Comparison of ENCODE assay signal across 8 cellular contexts in genomic region chr1:61078611-61079010, GRCh38. TPM values are rescaled to one million over a fixed set of nuclear protein-coding genes. Genes with fewer than 3 reads are reported as not detected.
DNase-seq lines count a peak whose midpoint lies in the region; ATAC-seq and TF ChIP-seq lines count a peak whose summit lies in the region.

No MANE protein-coding gene starts in this region.

- H3K27ac ChIP-seq in left ventricle myocardium inferior (replicated peaks), result peak overlapping the region; percentile 98

- no peaks in the 10 kb centered on the region for H3K27me3 Mint-ChIP-seq in central memory CD8-positive, alpha-beta T cell

- DNase-seq in left ventricle myocardium inferior (no peak), cardiac septum (ENCODE audit: low spot score) (no peak), mucosa of descending colon (no peak), NCI-H345 (lab: John Stamatoyannopoulos, UW) (no peak), NCI-H2171 treated with DMSO at 0.1 percent for 48 hours (lab: John Stamatoyannopoulos, UW) (no peak)
- DNase-seq in central memory CD8-positive, alpha-beta T cell (ENCODE audit: low spot score in 2 of 2), result no peak
- DNase-seq in stimulated activated CD4-positive, alpha-beta T cell treated with anti-CD3 and anti-CD28 coated beads, Interleukin-2, amount 100 ng/mL, for 48 hours, result no peak

- peaks cover 17% of the 10 kb centered on the region for H3K36me3 Mint-ChIP-seq in central memory CD8-positive, alpha-beta T cell (ENCODE audit: insufficient read depth)

- H3K9ac ChIP-seq in mucosa of stomach (ENCODE audit: low read length), result peak overlapping the region; percentile 19

- peak overlapping the region; percentile 92 for H3K4me3 Mint-ChIP-seq in central memory CD8-positive, alpha-beta T cell

- intact Hi-C loops in left ventricle myocardium inferior (cut with micrococcal nuclease), result no loop called here
- intact Hi-C loops in cardiac septum (cut with DNase I), result loop anchor here (2.0 to 5.0 kb wide), 2 partner anchors 304 to 372 kb away; no protein-coding TSS in a partner anchor
- intact Hi-C loops in mucosa of descending colon (cut with DNase I, micrococcal nuclease), result no loop called here

- H3K4me1 Mint-ChIP-seq in central memory CD8-positive, alpha-beta T cell, result peaks cover 46% of the 10 kb centered on the region

- TF ChIP-seq CTCF in left ventricle myocardium inferior (IDR thresholded peaks at IDR 0.05; ENCODE audit: borderline replicate concordance), result no peak
- no peak for TF ChIP-seq CTCF in mucosa of descending colon (IDR thresholded peaks at IDR 0.05)

- H3K27me3 ChIP-seq in left ventricle myocardium inferior (ENCODE audit: low read depth) (no peaks in the 10 kb centered on the region), mucosa of stomach (ENCODE audit: control insufficient read depth, insufficient read depth, low read length) (no peaks in the 10 kb centered on the region)

- H3K9me3 ChIP-seq in left ventricle myocardium inferior (replicated peaks) (no peaks in the 10 kb centered on the region), mucosa of stomach (ENCODE audit: control insufficient read depth, low read length) (no peaks in the 10 kb centered on the region), mucosa of descending colon (no peaks in the 10 kb centered on the region)

- ATAC-seq in central memory CD8-positive, alpha-beta T cell (replicated peaks; ENCODE audit: extremely low read depth, poor library complexity, severe bottlenecking), result no peak
- no peak for ATAC-seq in mucosa of descending colon

- peak overlapping the region; percentile 68 for H3K4me3 ChIP-seq in left ventricle myocardium inferior
- no peak overlapping the region for H3K4me3 ChIP-seq in mucosa of stomach (ENCODE audit: low read length)
- H3K4me3 ChIP-seq in mucosa of descending colon, result no peak overlapping the region

- peak overlapping the region; percentile 98 for H3K27ac Mint-ChIP-seq in central memory CD8-positive, alpha-beta T cell (ENCODE audit: low read depth)

- H3K36me3 ChIP-seq in left ventricle myocardium inferior (no peaks in the 10 kb centered on the region), mucosa of stomach (ENCODE audit: control insufficient read depth, insufficient read depth, low read length) (no peaks in the 10 kb centered on the region), mucosa of descending colon (ENCODE audit: low read depth) (no peaks in the 10 kb centered on the region)

- H3K4me1 ChIP-seq in left ventricle myocardium inferior, result peaks cover 63% of the 10 kb centered on the region
- H3K4me1 ChIP-seq in mucosa of stomach (ENCODE audit: control insufficient read depth, insufficient read depth, low read length), result peaks cover 41% of the 10 kb centered on the region
- H3K4me1 ChIP-seq in mucosa of descending colon (ENCODE audit: low read depth), result peaks cover 30% of the 10 kb centered on the region

- no peaks in the 10 kb centered on the region for H3K9me3 Mint-ChIP-seq in central memory CD8-positive, alpha-beta T cell

RNA-seq across cellular contexts. Expression of gene NFIA, which starts 3.8 kb away (rescaled TPM):
- total RNA-seq in left ventricle myocardium inferior (90.2 TPM), cardiac septum (78.6 TPM), mucosa of descending colon (100 to 1,000 TPM in 1 of 3 donors, 10 to 100 TPM in 2; 46.4 to 145 (median 51.1) TPM)
